Comparison of ENCODE assay signal across 1 cellular context in genomic region chr17:55433629-55434422, GRCh38.
TF ChIP-seq lines count a peak whose summit lies in the region.

No MANE protein-coding gene starts in this region.

TF ChIP-seq in HepG2, 621 proteins besides CTCF, POLR2A, EP300 and RAD21 (continued from another document and continues in another):
- TF ChIP-seq, protein P1, sequence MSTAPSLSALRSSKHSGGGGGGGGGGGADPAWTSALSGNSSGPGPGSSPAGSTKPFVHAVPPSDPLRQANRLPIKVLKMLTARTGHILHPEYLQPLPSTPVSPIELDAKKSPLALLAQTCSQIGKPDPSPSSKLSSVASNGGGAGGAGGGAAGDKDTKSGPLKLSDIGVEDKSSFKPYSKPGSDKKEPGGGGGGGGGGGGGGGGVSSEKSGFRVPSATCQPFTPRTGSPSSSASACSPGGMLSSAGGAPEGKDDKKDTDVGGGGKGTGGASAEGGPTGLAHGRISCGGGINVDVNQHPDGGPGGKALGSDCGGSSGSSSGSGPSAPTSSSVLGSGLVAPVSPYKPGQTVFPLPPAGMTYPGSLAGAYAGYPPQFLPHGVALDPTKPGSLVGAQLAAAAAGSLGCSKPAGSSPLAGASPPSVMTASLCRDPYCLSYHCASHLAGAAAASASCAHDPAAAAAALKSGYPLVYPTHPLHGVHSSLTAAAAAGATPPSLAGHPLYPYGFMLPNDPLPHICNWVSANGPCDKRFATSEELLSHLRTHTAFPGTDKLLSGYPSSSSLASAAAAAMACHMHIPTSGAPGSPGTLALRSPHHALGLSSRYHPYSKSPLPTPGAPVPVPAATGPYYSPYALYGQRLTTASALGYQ (CRISPR knock-in tag; IDR thresholded peaks at IDR 0.05), result 0 out of 2 replicates have a peak, but pooled peaks have one; percentile 18
- TF ChIP-seq NPAS2 (CRISPR knock-in tag; IDR thresholded peaks at IDR 0.05; ENCODE audit: borderline replicate concordance) (no peak), CBFB (CRISPR knock-in tag; IDR thresholded peaks at IDR 0.05) (peak; percentile 95), JDP2 (CRISPR knock-in tag; IDR thresholded peaks at IDR 0.05; ENCODE audit: borderline replicate concordance) (no peak), CCDC6 (CRISPR knock-in tag; IDR thresholded peaks at IDR 0.05) (no peak), ZSCAN22 (CRISPR knock-in tag; IDR thresholded peaks at IDR 0.05) (no peak), MYPOP (CRISPR knock-in tag; IDR thresholded peaks at IDR 0.05) (peak; percentile 36; the same call in 1 of the 2 replicates), THYN1 (CRISPR knock-in tag; IDR thresholded peaks at IDR 0.05; ENCODE audit: borderline replicate concordance, low read depth) (0 out of 2 replicates have a peak, but pooled peaks have one; percentile 8), CENPBD1 (CRISPR knock-in tag; IDR thresholded peaks at IDR 0.05; ENCODE audit: borderline replicate concordance, low read depth) (no peak), HNRNPL (IDR thresholded peaks at IDR 0.05; ENCODE audit: low read depth, low read length) (no peak), ZNF883 (CRISPR knock-in tag; IDR thresholded peaks at IDR 0.05; ENCODE audit: not compliant biosample characterization) (no peak), SMARCC2 (IDR thresholded peaks at IDR 0.05) (no peak), TGIF2 (CRISPR knock-in tag; IDR thresholded peaks at IDR 0.05) (no peak), ATF3 (CRISPR knock-in tag; IDR thresholded peaks at IDR 0.05) (0 out of 2 replicates have a peak, but pooled peaks have one; percentile 25), PRDM15 (CRISPR knock-in tag; IDR thresholded peaks at IDR 0.05) (no peak), SNAPC2 (CRISPR knock-in tag; IDR thresholded peaks at IDR 0.05) (no peak; the same call in 1 of the 2 replicates), TEAD2 (CRISPR knock-in tag; IDR thresholded peaks at IDR 0.05) (no peak), ZC3H13 (CRISPR knock-in tag; IDR thresholded peaks at IDR 0.05) (0 out of 2 replicates have a peak, but pooled peaks have one; percentile 41), RNF219 (CRISPR knock-in tag; IDR thresholded peaks at IDR 0.05) (0 out of 2 replicates have a peak, but pooled peaks have one; percentile 32), PRMT3 (CRISPR knock-in tag; IDR thresholded peaks at IDR 0.05; ENCODE audit: borderline replicate concordance, low read depth) (no peak), ZNF407 (CRISPR knock-in tag; IDR thresholded peaks at IDR 0.05; ENCODE audit: not compliant biosample characterization) (no peak), ZNF121 (CRISPR knock-in tag; IDR thresholded peaks at IDR 0.05) (no peak)
- TF ChIP-seq, protein P2, sequence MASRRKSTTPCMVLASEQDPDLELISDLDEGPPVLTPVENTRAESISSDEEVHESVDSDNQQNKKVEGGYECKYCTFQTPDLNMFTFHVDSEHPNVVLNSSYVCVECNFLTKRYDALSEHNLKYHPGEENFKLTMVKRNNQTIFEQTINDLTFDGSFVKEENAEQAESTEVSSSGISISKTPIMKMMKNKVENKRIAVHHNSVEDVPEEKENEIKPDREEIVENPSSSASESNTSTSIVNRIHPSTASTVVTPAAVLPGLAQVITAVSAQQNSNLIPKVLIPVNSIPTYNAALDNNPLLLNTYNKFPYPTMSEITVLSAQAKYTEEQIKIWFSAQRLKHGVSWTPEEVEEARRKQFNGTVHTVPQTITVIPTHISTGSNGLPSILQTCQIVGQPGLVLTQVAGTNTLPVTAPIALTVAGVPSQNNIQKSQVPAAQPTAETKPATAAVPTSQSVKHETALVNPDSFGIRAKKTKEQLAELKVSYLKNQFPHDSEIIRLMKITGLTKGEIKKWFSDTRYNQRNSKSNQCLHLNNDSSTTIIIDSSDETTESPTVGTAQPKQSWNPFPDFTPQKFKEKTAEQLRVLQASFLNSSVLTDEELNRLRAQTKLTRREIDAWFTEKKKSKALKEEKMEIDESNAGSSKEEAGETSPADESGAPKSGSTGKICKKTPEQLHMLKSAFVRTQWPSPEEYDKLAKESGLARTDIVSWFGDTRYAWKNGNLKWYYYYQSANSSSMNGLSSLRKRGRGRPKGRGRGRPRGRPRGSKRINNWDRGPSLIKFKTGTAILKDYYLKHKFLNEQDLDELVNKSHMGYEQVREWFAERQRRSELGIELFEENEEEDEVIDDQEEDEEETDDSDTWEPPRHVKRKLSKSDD (CRISPR knock-in tag; IDR thresholded peaks at IDR 0.05; ENCODE audit: low read depth), result no peak
- TF ChIP-seq, protein P3, sequence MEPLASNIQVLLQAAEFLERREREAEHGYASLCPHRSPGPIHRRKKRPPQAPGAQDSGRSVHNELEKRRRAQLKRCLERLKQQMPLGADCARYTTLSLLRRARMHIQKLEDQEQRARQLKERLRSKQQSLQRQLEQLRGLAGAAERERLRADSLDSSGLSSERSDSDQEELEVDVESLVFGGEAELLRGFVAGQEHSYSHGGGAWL (CRISPR knock-in tag; IDR thresholded peaks at IDR 0.05), result no peak
- TF ChIP-seq, protein P4, sequence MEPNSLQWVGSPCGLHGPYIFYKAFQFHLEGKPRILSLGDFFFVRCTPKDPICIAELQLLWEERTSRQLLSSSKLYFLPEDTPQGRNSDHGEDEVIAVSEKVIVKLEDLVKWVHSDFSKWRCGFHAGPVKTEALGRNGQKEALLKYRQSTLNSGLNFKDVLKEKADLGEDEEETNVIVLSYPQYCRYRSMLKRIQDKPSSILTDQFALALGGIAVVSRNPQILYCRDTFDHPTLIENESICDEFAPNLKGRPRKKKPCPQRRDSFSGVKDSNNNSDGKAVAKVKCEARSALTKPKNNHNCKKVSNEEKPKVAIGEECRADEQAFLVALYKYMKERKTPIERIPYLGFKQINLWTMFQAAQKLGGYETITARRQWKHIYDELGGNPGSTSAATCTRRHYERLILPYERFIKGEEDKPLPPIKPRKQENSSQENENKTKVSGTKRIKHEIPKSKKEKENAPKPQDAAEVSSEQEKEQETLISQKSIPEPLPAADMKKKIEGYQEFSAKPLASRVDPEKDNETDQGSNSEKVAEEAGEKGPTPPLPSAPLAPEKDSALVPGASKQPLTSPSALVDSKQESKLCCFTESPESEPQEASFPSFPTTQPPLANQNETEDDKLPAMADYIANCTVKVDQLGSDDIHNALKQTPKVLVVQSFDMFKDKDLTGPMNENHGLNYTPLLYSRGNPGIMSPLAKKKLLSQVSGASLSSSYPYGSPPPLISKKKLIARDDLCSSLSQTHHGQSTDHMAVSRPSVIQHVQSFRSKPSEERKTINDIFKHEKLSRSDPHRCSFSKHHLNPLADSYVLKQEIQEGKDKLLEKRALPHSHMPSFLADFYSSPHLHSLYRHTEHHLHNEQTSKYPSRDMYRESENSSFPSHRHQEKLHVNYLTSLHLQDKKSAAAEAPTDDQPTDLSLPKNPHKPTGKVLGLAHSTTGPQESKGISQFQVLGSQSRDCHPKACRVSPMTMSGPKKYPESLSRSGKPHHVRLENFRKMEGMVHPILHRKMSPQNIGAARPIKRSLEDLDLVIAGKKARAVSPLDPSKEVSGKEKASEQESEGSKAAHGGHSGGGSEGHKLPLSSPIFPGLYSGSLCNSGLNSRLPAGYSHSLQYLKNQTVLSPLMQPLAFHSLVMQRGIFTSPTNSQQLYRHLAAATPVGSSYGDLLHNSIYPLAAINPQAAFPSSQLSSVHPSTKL (CRISPR knock-in tag; IDR thresholded peaks at IDR 0.05), result peak; percentile 92
